ENCODE assay signal across 8 cellular contexts in the genomic region with DNA sequence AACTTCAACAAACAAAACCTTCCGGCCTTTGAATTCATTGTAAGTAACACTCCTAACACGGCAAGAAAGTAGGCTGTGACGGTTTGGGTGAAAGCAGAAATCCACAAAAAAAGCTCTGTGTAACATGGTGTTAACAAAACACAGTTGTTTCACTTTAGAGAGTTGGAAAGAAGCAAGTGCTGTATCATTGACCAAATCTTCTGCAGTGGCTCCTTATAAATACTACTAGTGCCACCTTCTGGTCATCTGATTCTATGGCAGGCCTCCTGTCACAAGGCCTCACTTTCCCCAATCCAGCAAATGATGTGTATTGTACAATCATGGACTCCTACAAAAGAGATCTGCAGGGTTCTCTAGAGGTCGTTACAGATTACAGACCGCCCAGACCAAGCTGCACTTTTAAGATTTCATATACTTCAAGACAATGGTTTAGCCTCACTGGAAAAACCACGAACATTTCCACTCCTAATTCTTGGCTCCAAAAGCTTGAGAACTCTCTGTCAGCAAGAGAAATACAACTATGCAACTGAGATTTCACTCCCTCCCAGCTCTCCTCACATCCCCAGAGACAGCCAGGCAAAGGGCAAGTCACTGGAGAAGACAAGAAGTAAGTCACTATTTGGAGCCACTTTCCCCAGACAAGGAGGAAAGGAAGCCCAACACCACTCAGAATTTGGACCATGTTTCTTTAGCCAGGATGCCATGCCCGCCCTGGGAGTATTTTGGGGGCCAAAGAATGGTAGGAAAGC.
DNase-seq lines count a peak whose midpoint lies in the region; ATAC-seq and TF ChIP-seq lines count a peak whose summit lies in the region.

No MANE protein-coding gene starts in this region.

- peak overlapping the region; percentile 61 for H2BK5ac ChIP-seq in mesenchymal stem cell (ENCODE audit: low read depth, low read length, poor library complexity, severe bottlenecking)

- H3K4me2 ChIP-seq in mesenchymal stem cell (ENCODE audit: low read length, poor library complexity, severe bottlenecking), result no peak overlapping the region

- H3K36me3 ChIP-seq in MG63 (no peaks in the 10 kb centered on the region), endodermal cell (ENCODE audit: control insufficient read depth, insufficient read depth, low read length) (peaks cover 6% of the 10 kb centered on the region), mesenchymal stem cell (ENCODE audit: control insufficient read depth in 1 of 2, insufficient read depth in 2 of 2, low read depth in 1 of 2, low read length in 2 of 2) (no peaks in the 10 kb centered on the region), upper lobe of right lung (no peaks in the 10 kb centered on the region)

- H3K9ac ChIP-seq in endodermal cell (ENCODE audit: extremely low read depth, low read length, poor library complexity, severe bottlenecking) (no peak overlapping the region), mesenchymal stem cell (ENCODE audit: low read length) (peak overlapping the region; percentile 78)

- H3K36me3 Mint-ChIP-seq in HFFc6 (ENCODE audit: low read depth), result no peaks in the 10 kb centered on the region
- H3K36me3 Mint-ChIP-seq in endodermal cell (ENCODE audit: low read depth), result peaks cover 5% of the 10 kb centered on the region

- H3K4me3 Mint-ChIP-seq in HFFc6, result peak overlapping the region; percentile 73
- no peak overlapping the region for H3K4me3 Mint-ChIP-seq in endodermal cell

- no peaks in the 10 kb centered on the region for H3K9me3 ChIP-seq in MG63
- no peaks in the 10 kb centered on the region for H3K9me3 ChIP-seq in endodermal cell (ENCODE audit: control insufficient read depth, low read length)
- H3K9me3 ChIP-seq in mesenchymal stem cell (ENCODE audit: control insufficient read depth, low read length), result no peaks in the 10 kb centered on the region
- H3K9me3 ChIP-seq in upper lobe of right lung, result no peaks in the 10 kb centered on the region

- no peak overlapping the region for H3K4ac ChIP-seq in mesenchymal stem cell (ENCODE audit: low read depth in 1 of 2, low read length in 2 of 2)

- TF ChIP-seq CTCF in AG09309 (IDR thresholded peaks at IDR 0.05; ENCODE audit: control insufficient read depth, insufficient read depth, low read depth, low read length, missing control alignments) (peak; percentile 82), GM12873 (IDR thresholded peaks at IDR 0.05; ENCODE audit: insufficient read depth, low read depth, low read length, missing control alignments) (peak; percentile 82), HFFc6 (IDR thresholded peaks at IDR 0.05) (peak; percentile 89), endodermal cell (conservative IDR thresholded peaks at IDR 0.05) (peak; percentile 89), upper lobe of right lung (IDR thresholded peaks at IDR 0.05) (peak; percentile 89)

- H3K79me1 ChIP-seq in mesenchymal stem cell (replicated peaks; ENCODE audit: low read length, poor library complexity, severe bottlenecking), result no peaks in the 10 kb centered on the region

- no peaks in the 10 kb centered on the region for H3K27me3 ChIP-seq in MG63
- H3K27me3 ChIP-seq in endodermal cell (ENCODE audit: control insufficient read depth, insufficient read depth, low read length, poor library complexity, severe bottlenecking), result no peaks in the 10 kb centered on the region
- H3K27me3 ChIP-seq in mesenchymal stem cell (ENCODE audit: control insufficient read depth in 1 of 2, insufficient read depth in 1 of 2, low read length in 2 of 2), result no peaks in the 10 kb centered on the region
- H3K27me3 ChIP-seq in upper lobe of right lung, result no peaks in the 10 kb centered on the region

- H3K27ac ChIP-seq in endodermal cell (ENCODE audit: low read depth, low read length) (no peak overlapping the region), mesenchymal stem cell (ENCODE audit: low read length, poor library complexity, severe bottlenecking) (peak overlapping the region; percentile 72), upper lobe of right lung (peak overlapping the region; percentile 55)

- ATAC-seq in upper lobe of right lung, result peak; percentile 92

- no peak overlapping the region for H4K8ac ChIP-seq in mesenchymal stem cell (ENCODE audit: low read length)

- no peak overlapping the region for H2BK120ac ChIP-seq in mesenchymal stem cell (ENCODE audit: low read depth, low read length)

- H2BK12ac ChIP-seq in mesenchymal stem cell (ENCODE audit: low read length in 2 of 2), result peak overlapping the region in 1 of 2 experiments; percentile 21

- H3K9me3 Mint-ChIP-seq in HFFc6 (no peaks in the 10 kb centered on the region), endodermal cell (no peaks in the 10 kb centered on the region)

- no peak overlapping the region for H2AFZ ChIP-seq in mesenchymal stem cell (ENCODE audit: low read depth, low read length)

- no peak overlapping the region for H3K4me3 ChIP-seq in AG09309 (ENCODE audit: control insufficient read depth, low read depth, low read length)
- no peak overlapping the region for H3K4me3 ChIP-seq in MG63
- H3K4me3 ChIP-seq in endodermal cell (ENCODE audit: low read length), result no peak overlapping the region
- H3K4me3 ChIP-seq in mesenchymal stem cell (ENCODE audit: insufficient read depth in 1 of 2, low read depth in 1 of 2, low read length in 2 of 2), result peak overlapping the region in 1 of 2 experiments; percentile 50
- H3K4me3 ChIP-seq in upper lobe of right lung, result peak overlapping the region; percentile 22

- H3K14ac ChIP-seq in mesenchymal stem cell (ENCODE audit: low read length in 2 of 2), result no peak overlapping the region

- H4K91ac ChIP-seq in mesenchymal stem cell (ENCODE audit: low read length), result no peak overlapping the region

- H3K27me3 Mint-ChIP-seq in HFFc6 (ENCODE audit: insufficient read depth), result no peaks in the 10 kb centered on the region
- H3K27me3 Mint-ChIP-seq in endodermal cell (ENCODE audit: insufficient read depth), result no peaks in the 10 kb centered on the region

- WGBS in endodermal cell (ENCODE audit: insufficient coverage in 1 of 2, insufficient read length in 1 of 2), 2 experiments, result 36 to 52% methylated on average over 5 to 7 of the region's 7 CpGs
- 24% methylated on average over 4 of the region's 7 CpGs for whole genome bisulfite sequencing in mesenchymal stem cell

- no peak overlapping the region for H3K23ac ChIP-seq in mesenchymal stem cell (ENCODE audit: low read length in 2 of 2)

- H2AK5ac ChIP-seq in mesenchymal stem cell (ENCODE audit: low read length, severe bottlenecking), result no peak overlapping the region

- intact Hi-C loops in upper lobe of right lung (cut with DNase I), result no loop called here

- H2BK15ac ChIP-seq in mesenchymal stem cell (ENCODE audit: low read depth, poor library complexity, severe bottlenecking), result no peak overlapping the region

- H3K4me1 ChIP-seq in endodermal cell (ENCODE audit: control insufficient read depth, insufficient read depth, low read length) (peaks cover 5% of the 10 kb centered on the region), mesenchymal stem cell (ENCODE audit: control insufficient read depth, insufficient read depth, low read depth, low read length) (no peaks in the 10 kb centered on the region), upper lobe of right lung (peaks cover 8% of the 10 kb centered on the region)

- peaks cover 16% of the 10 kb centered on the region for H3K4me1 Mint-ChIP-seq in HFFc6 (ENCODE audit: low read depth)
- H3K4me1 Mint-ChIP-seq in endodermal cell, result peaks cover 38% of the 10 kb centered on the region

- no peak overlapping the region for H3K18ac ChIP-seq in mesenchymal stem cell (ENCODE audit: low read depth in 1 of 2, low read length in 2 of 2)

- DNase-seq in AG09309 (ENCODE audit: low read depth) (peak; percentile 67), HFFc6 (peak; percentile 72), MG63 (peak; percentile 15), SK-N-DZ (ENCODE audit: low spot score) (peak; percentile 77), endodermal cell (peak; percentile 70), mesenchymal stem cell (peak; percentile 85), upper lobe of right lung (no peak)

- H3K27ac Mint-ChIP-seq in HFFc6 (peak overlapping the region; percentile 36; the same call in 1 of the 2 replicates), endodermal cell (peak overlapping the region; percentile 65)
